ENCODE assay signal across 8 cellular contexts in the genomic region with DNA sequence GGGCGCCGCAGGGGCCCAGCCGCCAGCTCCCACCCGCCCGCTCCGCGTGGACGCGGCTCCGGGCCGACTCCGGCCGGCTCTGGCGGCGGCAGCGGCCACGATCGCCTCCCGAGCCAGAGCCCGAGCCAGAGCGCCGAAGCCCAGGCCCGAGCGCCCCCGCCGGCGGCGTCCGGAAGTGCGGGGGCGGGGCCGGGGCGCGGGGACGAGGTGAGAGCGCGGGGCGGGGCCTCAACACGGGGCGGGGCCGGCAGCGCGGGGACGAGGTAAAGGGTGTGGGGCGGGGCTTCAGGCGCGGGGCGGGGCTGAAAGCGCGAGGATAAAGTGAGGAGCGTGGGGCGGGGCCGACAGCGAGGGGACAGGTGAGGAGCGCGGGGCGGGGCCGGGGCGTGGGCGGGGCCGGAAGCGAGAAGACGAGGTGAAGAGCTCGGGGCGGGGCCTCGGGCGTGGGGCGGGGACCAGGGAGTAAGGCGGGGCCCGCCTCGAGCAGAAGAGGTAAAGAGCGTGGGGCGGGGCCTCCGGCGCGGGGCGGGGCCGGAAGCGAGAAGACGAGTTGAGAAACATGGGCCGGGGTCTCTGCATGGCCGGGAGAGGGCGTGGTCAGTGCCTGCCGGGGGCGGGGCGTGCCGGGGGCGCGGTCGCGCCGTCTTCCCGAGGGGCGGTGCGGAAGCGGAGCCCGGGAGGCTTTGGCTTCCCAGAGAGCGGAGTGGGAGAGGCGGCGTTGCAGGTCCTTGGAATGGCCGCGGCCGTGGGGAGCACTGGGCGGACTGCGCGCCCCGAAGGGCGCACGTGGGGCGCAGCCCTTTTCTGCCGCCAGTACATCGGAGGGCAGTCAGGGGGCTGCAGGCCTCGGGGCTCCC. TPM values are rescaled to one million over a fixed set of nuclear protein-coding genes. Genes with fewer than 3 reads are reported as not detected.
DNase-seq lines count a peak whose midpoint lies in the region; ATAC-seq, FAIRE-seq and TF ChIP-seq lines count a peak whose summit lies in the region.

A gene with protein sequence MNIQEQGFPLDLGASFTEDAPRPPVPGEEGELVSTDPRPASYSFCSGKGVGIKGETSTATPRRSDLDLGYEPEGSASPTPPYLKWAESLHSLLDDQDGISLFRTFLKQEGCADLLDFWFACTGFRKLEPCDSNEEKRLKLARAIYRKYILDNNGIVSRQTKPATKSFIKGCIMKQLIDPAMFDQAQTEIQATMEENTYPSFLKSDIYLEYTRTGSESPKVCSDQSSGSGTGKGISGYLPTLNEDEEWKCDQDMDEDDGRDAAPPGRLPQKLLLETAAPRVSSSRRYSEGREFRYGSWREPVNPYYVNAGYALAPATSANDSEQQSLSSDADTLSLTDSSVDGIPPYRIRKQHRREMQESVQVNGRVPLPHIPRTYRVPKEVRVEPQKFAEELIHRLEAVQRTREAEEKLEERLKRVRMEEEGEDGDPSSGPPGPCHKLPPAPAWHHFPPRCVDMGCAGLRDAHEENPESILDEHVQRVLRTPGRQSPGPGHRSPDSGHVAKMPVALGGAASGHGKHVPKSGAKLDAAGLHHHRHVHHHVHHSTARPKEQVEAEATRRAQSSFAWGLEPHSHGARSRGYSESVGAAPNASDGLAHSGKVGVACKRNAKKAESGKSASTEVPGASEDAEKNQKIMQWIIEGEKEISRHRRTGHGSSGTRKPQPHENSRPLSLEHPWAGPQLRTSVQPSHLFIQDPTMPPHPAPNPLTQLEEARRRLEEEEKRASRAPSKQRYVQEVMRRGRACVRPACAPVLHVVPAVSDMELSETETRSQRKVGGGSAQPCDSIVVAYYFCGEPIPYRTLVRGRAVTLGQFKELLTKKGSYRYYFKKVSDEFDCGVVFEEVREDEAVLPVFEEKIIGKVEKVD (minus strand): TSS at position 177 of the 857 bp plus-strand sequence. CDS start 5,698 bp downstream, outside the sequence.

- no peak for FAIRE-seq in kidney (lab: Jason Lieb, UNC)

- H3K9me3 ChIP-seq in kidney (ENCODE audit: control insufficient read depth in 1 of 2, low read length in 2 of 2) = no peaks in the 10 kb centered on the region

- H3K36me3 ChIP-seq in kidney (ENCODE audit: control insufficient read depth in 1 of 2, insufficient read depth in 2 of 2, low read length in 2 of 2) = peaks cover 0 to 6% of the 10 kb centered on the region in 2 donors

- peak within 1 kb of the TSS in 1 of 2 donors; percentile 46 for H3K9ac ChIP-seq in kidney (ENCODE audit: low read length in 2 of 2)

- DNase-seq in AG08396 (ENCODE audit: low spot score) (peak; percentile 95), NCI-H510A (lab: John Stamatoyannopoulos, UW) (peak; percentile 79), cerebellar nuclear complex (lab: John Stamatoyannopoulos, UW) (peak; percentile 30 to 72), kidney (peak; percentile 100)
- DNase-seq in activated CD4-positive, alpha-beta T cell treated with anti-CD3 and anti-CD28 coated beads for 1 hour = peak; percentile 100
- peak; percentile 100 for DNase-seq in stimulated activated CD4-positive, alpha-beta T cell treated with anti-CD3 and anti-CD28 coated beads, Interleukin-15, amount 100 ng/mL, for 1 hour (ENCODE audit: low read depth in 1 of 2, low spot score in 1 of 2)

- ATAC-seq in GM19025 (IDR thresholded peaks at IDR 0.05; ENCODE audit: low read depth, unreplicated experiment) = peak; percentile 61
- ATAC-seq in HG03354 (IDR thresholded peaks at IDR 0.05; ENCODE audit: poor library complexity, severe bottlenecking, unreplicated experiment) = peak; percentile 58

- H3K27ac ChIP-seq in kidney (ENCODE audit: low read depth in 2 of 2, low read length in 2 of 2) = no peak within 1 kb of the TSS

- H3K4me1 ChIP-seq in kidney (ENCODE audit: control insufficient read depth in 1 of 2, insufficient read depth in 1 of 2, low read depth in 1 of 2, low read length in 2 of 2) = peaks cover 0 to 6% of the 10 kb centered on the region in 2 donors

- peak; percentile 40 for TF ChIP-seq CTCF in kidney (IDR thresholded peaks at IDR 0.05; ENCODE audit: borderline replicate concordance, extremely low read depth, insufficient read depth)

- H3K4me3 ChIP-seq in kidney (ENCODE audit: low read length in 2 of 2) = peak within 1 kb of the TSS; percentile 45 to 56

- intact Hi-C loops in kidney (cut with DNase I) = no loop called here

RNA-seq across cellular contexts. Expression of the gene that starts here (rescaled TPM):
- 24.6 TPM for total RNA-seq in kidney
- 9.7 TPM for polyA plus RNA-seq in kidney (ENCODE audit: insufficient read depth, low read depth, low replicate concordance)
